9 cellular contexts compared by ENCODE assay signal in genomic region chr10:132942740-132943554, GRCh38. TPM values are rescaled to one million over a fixed set of nuclear protein-coding genes. Genes with fewer than 3 reads are reported as not detected.
DNase-seq lines count a peak whose midpoint lies in the region; FAIRE-seq and TF ChIP-seq lines count a peak whose summit lies in the region.
"Had no signal": no experiment of that assay in that cellular context is flagged by ENCODE, and none has a peak within 500 bp of the region (broad histone marks: within the 10 kb centered on the region; RNA-seq: fewer than 3 reads in every experiment).

No MANE protein-coding gene starts in this region.

- H3K9ac ChIP-seq in H1 (replicated peaks in 1 of 4; ENCODE audit: extremely low read depth in 1 of 4, low read depth in 3 of 4, low read length in 3 of 4) = no peak overlapping the region
- no peak overlapping the region for H3K9ac ChIP-seq in muscle layer of colon (ENCODE audit: low read length)

- no peak overlapping the region for H2BK15ac ChIP-seq in H1 (ENCODE audit: low read length)

- H4K91ac ChIP-seq in H1 (replicated peaks; ENCODE audit: insufficient read length, low read length) = no peak overlapping the region

- no peak overlapping the region for H3K4ac ChIP-seq in H1 (replicated peaks; ENCODE audit: insufficient read length, low read depth, low read length)

- H3K56ac ChIP-seq in H1 (replicated peaks; ENCODE audit: insufficient read length, low read depth, low read length) = no peak overlapping the region

- H3K18ac ChIP-seq in H1 (ENCODE audit: extremely low read depth, low read length) = no peak overlapping the region

- H2AFZ ChIP-seq in H1 (ENCODE audit: low read length) = no peak overlapping the region

- no peak overlapping the region for H2AK5ac ChIP-seq in H1 (ENCODE audit: low read depth, low read length)

- H3K9me3 ChIP-seq in H1 (ENCODE audit: insufficient read depth in 2 of 2, low read depth in 1 of 2, low read length in 1 of 2) (no peaks in the 10 kb centered on the region), muscle layer of colon (ENCODE audit: low read length) (no peaks in the 10 kb centered on the region), vagina (no peaks in the 10 kb centered on the region)

- H4K5ac ChIP-seq in H1 (ENCODE audit: insufficient read length, low read depth, low read length) = peak overlapping the region; percentile 1

- no peak for FAIRE-seq in H1 (lab: Jason Lieb, UNC)
- FAIRE-seq: islet of Langerhans had no signal

- H3K23ac ChIP-seq in H1 (ENCODE audit: insufficient read length) = no peak overlapping the region

- H3K4me3 Mint-ChIP-seq in activated naive CD4-positive, alpha-beta T cell treated with anti-CD3 and anti-CD28 coated beads for 36 hours = peak overlapping the region; percentile 72

- H3K36me3 ChIP-seq in H1 (ENCODE audit: control insufficient read depth in 2 of 4, insufficient read depth in 4 of 4, low read length in 3 of 4) (no peaks in the 10 kb centered on the region), muscle layer of colon (ENCODE audit: insufficient read depth, low read length) (no peaks in the 10 kb centered on the region), vagina (no peaks in the 10 kb centered on the region)

- no peak overlapping the region for H2BK12ac ChIP-seq in H1 (ENCODE audit: low read depth, low read length)

- intact Hi-C loops in activated naive CD4-positive, alpha-beta T cell treated with anti-CD3 and anti-CD28 coated beads for 36 hours (cut with micrococcal nuclease) = loop anchor here (5.0 to 10.0 kb wide), 3 partner anchors 152 to 284 kb away; no protein-coding TSS in a partner anchor
- intact Hi-C loops in vagina (cut with DNase I) = no loop called here

- no peaks in the 10 kb centered on the region for H3K79me2 ChIP-seq in H1 (ENCODE audit: control insufficient read depth in 1 of 2, insufficient read depth in 2 of 2, low read length in 2 of 2)

- TF ChIP-seq RAD21 in H1 (IDR thresholded peaks at IDR 0.05 in 1 of 2, conservative IDR thresholded peaks at IDR 0.05 in 1 of 2; ENCODE audit: low read depth in 2 of 2, low read length in 2 of 2) = no peak

- no peak overlapping the region for H3K14ac ChIP-seq in H1 (ENCODE audit: insufficient read length)

- H2BK120ac ChIP-seq in H1 (replicated peaks; ENCODE audit: low read depth, low read length) = no peak overlapping the region

- H3K4me3 ChIP-seq in H1 (ENCODE audit: extremely low read depth in 1 of 4, insufficient read depth in 2 of 4, low read depth in 3 of 4, low read length in 4 of 4) (peak overlapping the region; percentile 21 to 69 (median 48)), muscle layer of colon (ENCODE audit: low read depth in 1 of 2, low read length in 2 of 2) (peak overlapping the region; percentile 38), vagina (peak overlapping the region; percentile 35 to 45)

- H2BK5ac ChIP-seq in H1 (ENCODE audit: low read depth, low read length) = no peak overlapping the region

- no peak for DNase-seq in activated naive CD4-positive, alpha-beta T cell treated with anti-CD3 and anti-CD28 coated beads for 36 hours
- DNase-seq in activated naive CD4-positive, alpha-beta T cell treated with Interleukin-2 at 50 U/mL for 16 hours = no peak
- DNase-seq in H1 (ENCODE audit: low read depth in 1 of 2, low spot score in 2 of 2) = no peak
- no peak for DNase-seq in vagina (ENCODE audit: extremely low spot score in 2 of 2)
- no peak for DNase-seq in NCI-H1436 treated with DMSO at 0.1 percent for 48 hours (lab: John Stamatoyannopoulos, UW)
- DNase-seq in HuH-7 (ENCODE audit: low spot score) = no peak
- DNase-seq in foreskin melanocyte = no peak

- TF ChIP-seq CTCF in H1 (IDR thresholded peaks at IDR 0.05; ENCODE audit: control extremely low read depth in 1 of 3, insufficient read depth in 1 of 3, low read depth in 1 of 3, low read length in 3 of 3) = no peak
- no peak for TF ChIP-seq CTCF in vagina (IDR thresholded peaks at IDR 0.05)

- no peak overlapping the region for H3K27ac Mint-ChIP-seq in activated naive CD4-positive, alpha-beta T cell treated with anti-CD3 and anti-CD28 coated beads for 36 hours

- 22% methylated on average over 39 of the region's 60 CpGs; no CpG with 5 or more reads in 1 of the 2 experiments for WGBS in H1 (ENCODE audit: extremely low coverage in 1 of 2, insufficient coverage in 1 of 2, insufficient read length in 1 of 2, insufficient replicate concordance in 2 of 2, low coverage in 1 of 2, low lambda C conversion rate in 2 of 2, missing lambda C conversion rate in 1 of 2), 2 experiments

- no peak overlapping the region for H3K27ac ChIP-seq in H1 (ENCODE audit: low read depth, low read length)
- H3K27ac ChIP-seq in muscle layer of colon (ENCODE audit: low read depth, low read length) = no peak overlapping the region
- H3K27ac ChIP-seq in vagina = no peak overlapping the region

- peaks cover 0 to 5% (median 0%) of the 10 kb centered on the region in 4 experiments; a peak in 2 of 7 replicates for H3K27me3 ChIP-seq in H1 (replicated peaks in 1 of 4; ENCODE audit: control insufficient read depth in 3 of 4, extremely low read depth in 1 of 4, insufficient read depth in 3 of 4, low read length in 3 of 4)
- H3K27me3 ChIP-seq in muscle layer of colon (ENCODE audit: control insufficient read depth in 1 of 2, insufficient read depth in 2 of 2, low read length in 2 of 2) = peaks cover 0 to 55% of the 10 kb centered on the region in 2 donors
- no peaks in the 10 kb centered on the region for H3K27me3 ChIP-seq in vagina

- H4K8ac ChIP-seq in H1 (ENCODE audit: extremely low read depth, insufficient read depth, low read length) = no peak overlapping the region; the same call in 1 of the 2 replicates

- no peak for TF ChIP-seq POLR2A in H1 (IDR thresholded peaks at IDR 0.05; ENCODE audit: control extremely low read depth in 1 of 2, low read depth in 2 of 2, low read length in 2 of 2)
- TF ChIP-seq POLR2A in vagina (IDR thresholded peaks at IDR 0.05) = no peak

- no peaks in the 10 kb centered on the region; the same call in 1 of the 2 replicates for H3K79me1 ChIP-seq in H1 (ENCODE audit: low read depth, low read length)

- POLR2A ChIA-PET in H1 (lab: Charles Lee; ENCODE audit: partially characterized antibody) = no interaction called here

- H3K9me3 Mint-ChIP-seq in activated naive CD4-positive, alpha-beta T cell treated with anti-CD3 and anti-CD28 coated beads for 36 hours = peaks cover 1% of the 10 kb centered on the region

- peaks cover 11% of the 10 kb centered on the region for H3K23me2 ChIP-seq in H1 (ENCODE audit: low read depth, low read length)

- peaks cover 0 to 7% (median 1%) of the 10 kb centered on the region in 4 experiments; a peak in 4 of 7 replicates for H3K4me1 ChIP-seq in H1 (replicated peaks in 1 of 4; ENCODE audit: control insufficient read depth in 3 of 4, insufficient read depth in 4 of 4, low read length in 3 of 4)
- peaks cover 4% of the 10 kb centered on the region for H3K4me1 ChIP-seq in muscle layer of colon (ENCODE audit: insufficient read depth, low read length)
- peaks cover 14% of the 10 kb centered on the region for H3K4me1 ChIP-seq in vagina

- no peaks in the 10 kb centered on the region for H3K36me3 Mint-ChIP-seq in activated naive CD4-positive, alpha-beta T cell treated with anti-CD3 and anti-CD28 coated beads for 36 hours (ENCODE audit: low read depth)

- peaks cover 55% of the 10 kb centered on the region for H3K27me3 Mint-ChIP-seq in activated naive CD4-positive, alpha-beta T cell treated with anti-CD3 and anti-CD28 coated beads for 36 hours (ENCODE audit: low read depth)

- H3K4me2 ChIP-seq in H1 (ENCODE audit: insufficient read depth in 1 of 2, low read depth in 2 of 2, low read length in 2 of 2) = peak overlapping the region; percentile 60 to 82

- H2BK20ac ChIP-seq in H1 (ENCODE audit: low read length) = no peak overlapping the region

- CTCF ChIA-PET in activated naive CD4-positive, alpha-beta T cell treated with anti-CD3 and anti-CD28 coated beads for 36 hours (lab: Charles Lee) = no interaction called here
- CTCF ChIA-PET in H1 (lab: Charles Lee; ENCODE audit: partially characterized antibody) = interaction anchor here (0.9 to 1.1 kb wide), 3 partner anchors 88 to 180 kb away, joined by 3 read pairs; no protein-coding TSS in a partner anchor

- peaks cover 5% of the 10 kb centered on the region for H3K4me1 Mint-ChIP-seq in activated naive CD4-positive, alpha-beta T cell treated with anti-CD3 and anti-CD28 coated beads for 36 hours (ENCODE audit: low read depth)

- H4K20me1 ChIP-seq in H1 (replicated peaks in 1 of 2; ENCODE audit: control insufficient read depth in 1 of 2, insufficient read depth in 2 of 2, low read length in 2 of 2) = peaks cover 0 to 5% of the 10 kb centered on the region in 2 experiments

- TF ChIP-seq EP300 in H1 (IDR thresholded peaks at IDR 0.05; ENCODE audit: borderline replicate concordance in 1 of 2, low read depth in 2 of 2, low read length in 2 of 2) = no peak

TF ChIP-seq in H1, 55 proteins besides CTCF, POLR2A, EP300 and RAD21:
- TF ChIP-seq JUND (IDR thresholded peaks at IDR 0.05; ENCODE audit: low read length) (no peak), NRF1 (IDR thresholded peaks at IDR 0.05; ENCODE audit: low read depth, low read length) (peak; percentile 32), SIN3A (conservative IDR thresholded peaks at IDR 0.05 in 1 of 2, IDR thresholded peaks at IDR 0.05 in 1 of 2; ENCODE audit: low read depth in 1 of 2, low read length in 2 of 2) (no peak), ASH2L (IDR thresholded peaks at IDR 0.05; ENCODE audit: low read length) (peak; percentile 42), KDM4A (IDR thresholded peaks at IDR 0.05; ENCODE audit: low read depth, low read length, severe bottlenecking) (peak; percentile 49), BRCA1 (IDR thresholded peaks at IDR 0.05; ENCODE audit: low read depth, low read length) (0 out of 2 replicates have a peak, but pooled peaks have one; percentile 17)

RNA-seq across cellular contexts. Expression of gene CFAP46, which starts 0.6 kb away (rescaled TPM):
- not detected for total RNA-seq in activated naive CD4-positive, alpha-beta T cell treated with anti-CD3 and anti-CD28 coated beads for 36 hours
- 3.1 and 4.8 TPM in 2 replicates for total RNA-seq in H1 (2021; fragmentation: NEBNext Ultra II Directional; extraction: Animal tissue kit (Norgen Biotek cat#: 25700))
- 2.2 and 2.6 TPM in 2 replicates for polyA plus RNA-seq in H1 (2011; rRNA removed)
- polyA plus RNA-seq in H1 (2011; cell fraction: cytosol; rRNA removed) = 2.7 TPM
- 8.9 TPM for polyA plus RNA-seq in H1 (2011; cell fraction: nucleus; rRNA removed)
- 2.5 to 4.7 TPM (median 3.4 TPM) in 4 replicates for polyA plus RNA-seq in H1 (2012, experiment 1 of 2)
- polyA plus RNA-seq in H1 (2012, experiment 2 of 2) = 2.7 TPM
- 2.8 TPM for polyA plus RNA-seq in H1 (2013, experiment 1 of 2)
- 2.5 TPM for polyA plus RNA-seq in H1 (2013, experiment 2 of 2)
- polyA minus RNA-seq in H1 (2011; rRNA and poly(A)+ RNA removed) = 3.9 TPM in 2 replicates
- 0.29 TPM for polyA minus RNA-seq in H1 (2011; cell fraction: cytosol; rRNA and poly(A)+ RNA removed)
- polyA minus RNA-seq in H1 (2011; cell fraction: nucleus; rRNA and poly(A)+ RNA removed) = 5.8 TPM
- not detected for total RNA-seq in vagina
